Comparison of ENCODE assay signal across 8 cellular contexts in the genomic region with DNA sequence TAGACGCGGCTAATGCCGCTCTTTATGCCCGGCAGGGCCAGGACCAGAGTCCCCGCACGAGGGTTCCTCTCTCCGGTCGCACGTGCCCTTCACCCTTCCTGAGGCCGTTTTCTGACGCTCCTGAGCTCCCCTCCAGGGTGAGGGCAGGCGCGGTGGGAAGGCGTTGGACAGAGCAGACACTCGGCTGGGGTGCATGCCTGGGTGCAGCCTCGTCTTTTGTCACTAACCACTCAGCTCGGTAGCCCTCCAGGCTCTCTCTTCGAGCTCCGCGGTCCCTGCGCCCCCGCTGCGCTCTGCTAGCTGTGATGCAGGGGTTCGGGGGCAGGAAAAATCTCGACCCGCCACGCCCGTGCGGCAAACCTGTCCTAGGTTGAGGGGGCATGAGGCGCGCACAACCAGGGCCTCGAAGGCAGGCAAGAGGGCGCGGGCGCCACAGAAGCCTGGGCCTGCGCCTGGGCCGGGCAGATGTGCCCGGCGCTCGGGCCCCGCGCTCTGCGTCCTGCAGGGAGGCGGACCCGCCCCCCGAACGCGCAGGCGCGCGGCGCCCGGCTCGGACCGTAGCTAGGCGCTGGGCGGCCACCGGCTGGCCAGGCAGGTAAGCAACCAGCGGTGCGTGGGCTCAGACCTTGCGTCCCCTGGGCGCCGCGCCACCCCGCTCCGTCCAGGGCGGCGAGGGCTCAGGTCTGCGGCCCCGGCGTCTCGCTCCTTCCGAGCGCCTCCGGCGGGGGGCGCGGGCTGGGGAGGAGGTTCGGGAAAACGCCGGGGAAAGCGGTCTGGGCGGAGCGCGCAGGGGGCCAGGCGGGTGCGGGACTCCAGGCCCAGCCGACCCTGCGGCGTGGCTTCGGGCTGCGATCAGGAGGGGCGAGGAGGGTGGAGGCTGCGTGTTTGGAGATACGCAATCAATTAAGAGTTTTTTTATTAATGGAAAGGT. TPM values are rescaled to one million over a fixed set of nuclear protein-coding genes. Genes with fewer than 3 reads are reported as not detected.
DNase-seq lines count a peak whose midpoint lies in the region; ATAC-seq and TF ChIP-seq lines count a peak whose summit lies in the region.

Gene L3MBTL1 (plus strand): TSS at position 548 of the 931 bp plus-strand sequence. CDS start 5,807 bp downstream, outside the sequence.

- TF ChIP-seq CTCF in A673 (conservative IDR thresholded peaks at IDR 0.05; ENCODE audit: low read depth, low read length): 0 out of 2 replicates have a peak, but pooled peaks have one; percentile 14
- TF ChIP-seq CTCF in GM13977 (IDR thresholded peaks at IDR 0.05; ENCODE audit: extremely low read depth, insufficient read depth, missing control alignments): peak; percentile 1
- no peak for TF ChIP-seq CTCF in right lobe of liver (IDR thresholded peaks at IDR 0.05)
- no peak for TF ChIP-seq CTCF in suprapubic skin (IDR thresholded peaks at IDR 0.05)

- intact Hi-C loops in A673 (cut with micrococcal nuclease; ENCODE audit: unreplicated experiment): no loop called here
- intact Hi-C loops in right lobe of liver (cut with DNase I): no loop called here

- BruUV-seq in A673 (replicated peaks; lab: Mats Ljungman, UMichigan): no TSS peak

- 4% methylated on average over 26 of the region's 95 CpGs for WGBS in right lobe of liver (ENCODE audit: insufficient coverage, low coverage, low lambda C conversion rate, missing lambda C conversion rate)
- WGBS in suprapubic skin: 5% methylated on average over 39 of the region's 95 CpGs

- H3K36me3 ChIP-seq in A673 (ENCODE audit: insufficient read depth, low read length, poor library complexity, severe bottlenecking) (no peaks in the 10 kb centered on the region), SJSA1 (no peaks in the 10 kb centered on the region), duodenal mucosa (ENCODE audit: control insufficient read depth in 1 of 2, insufficient read depth in 2 of 2, low read length in 2 of 2) (no peaks in the 10 kb centered on the region), right lobe of liver (no peaks in the 10 kb centered on the region), suprapubic skin (no peaks in the 10 kb centered on the region)

- DNase-seq in A673 (ENCODE audit: low spot score): peak; percentile 35
- DNase-seq in GM13977 (ENCODE audit: low spot score): peak; percentile 83
- no peak for DNase-seq in SJSA1 (ENCODE audit: low read depth in 1 of 2, low spot score in 2 of 2)
- DNase-seq in right lobe of liver: peak; percentile 58 to 71 (median 64)
- DNase-seq in suprapubic skin (ENCODE audit: low spot score in 2 of 2): no peak

- no peak for TF ChIP-seq EP300 in suprapubic skin (IDR thresholded peaks at IDR 0.05)

- POLR2A ChIA-PET in A673 (lab: Charles Lee; ENCODE audit: low non-redundant PET): no interaction called here

- CTCF ChIA-PET in A673 (lab: Charles Lee): no interaction called here

- H3K27me3 ChIP-seq in A673 (replicated peaks; ENCODE audit: insufficient read depth, low read depth, low read length, poor library complexity) (peaks cover 22% of the 10 kb centered on the region), SJSA1 (replicated peaks) (peaks cover 32% of the 10 kb centered on the region), duodenal mucosa (ENCODE audit: control insufficient read depth in 1 of 2, insufficient read depth in 2 of 2, low read length in 2 of 2) (peaks cover 7 to 24% of the 10 kb centered on the region in 2 donors), right lobe of liver (no peaks in the 10 kb centered on the region), suprapubic skin (peaks cover 18% of the 10 kb centered on the region)

- TF ChIP-seq POLR2A in right lobe of liver (IDR thresholded peaks at IDR 0.05) (no peak), suprapubic skin (IDR thresholded peaks at IDR 0.05) (no peak)

- H3K9me3 ChIP-seq in A673 (ENCODE audit: low read depth, low read length, poor library complexity, severe bottlenecking): no peaks in the 10 kb centered on the region
- peaks cover 4% of the 10 kb centered on the region for H3K9me3 ChIP-seq in SJSA1 (replicated peaks)
- no peaks in the 10 kb centered on the region for H3K9me3 ChIP-seq in duodenal mucosa (ENCODE audit: control insufficient read depth in 1 of 2, low read length in 2 of 2)
- no peaks in the 10 kb centered on the region for H3K9me3 ChIP-seq in right lobe of liver
- H3K9me3 ChIP-seq in suprapubic skin: no peaks in the 10 kb centered on the region

- H3K27ac ChIP-seq in A673 (ENCODE audit: low read depth, low read length, poor library complexity, severe bottlenecking) (no peak within 1 kb of the TSS), SJSA1 (no peak within 1 kb of the TSS), duodenal mucosa (ENCODE audit: low read depth, low read length) (no peak within 1 kb of the TSS), right lobe of liver (no peak within 1 kb of the TSS), suprapubic skin (no peak within 1 kb of the TSS)

- H3K4me1 ChIP-seq in A673 (ENCODE audit: insufficient read depth, low read length, poor library complexity, severe bottlenecking) (no peaks in the 10 kb centered on the region), SJSA1 (replicated peaks) (peaks cover 6% of the 10 kb centered on the region), duodenal mucosa (ENCODE audit: control insufficient read depth in 1 of 2, insufficient read depth in 2 of 2, low read length in 2 of 2) (no peaks in the 10 kb centered on the region), right lobe of liver (peaks cover 0 to 10% (median 0%) of the 10 kb centered on the region in 4 donors), suprapubic skin (peaks cover 14% of the 10 kb centered on the region)

- no peak within 1 kb of the TSS for H3K9ac ChIP-seq in duodenal mucosa (ENCODE audit: low read depth in 1 of 2, low read length in 2 of 2)

- peak within 1 kb of the TSS; percentile 64 for H3K4me3 ChIP-seq in A673 (ENCODE audit: low read depth, low read length, poor library complexity, severe bottlenecking)
- H3K4me3 ChIP-seq in SJSA1: peak within 1 kb of the TSS; percentile 37
- peak within 1 kb of the TSS; percentile 67 to 71 for H3K4me3 ChIP-seq in duodenal mucosa (ENCODE audit: low read depth in 1 of 2, low read length in 2 of 2)
- peak within 1 kb of the TSS; percentile 46 to 68 (median 48) for H3K4me3 ChIP-seq in right lobe of liver
- H3K4me3 ChIP-seq in suprapubic skin: peak within 1 kb of the TSS; percentile 67

- peak; percentile 87 to 96 (median 89) for ATAC-seq in right lobe of liver
- ATAC-seq in GM18909 (IDR thresholded peaks at IDR 0.05; ENCODE audit: poor library complexity, unreplicated experiment): no peak
- ATAC-seq in GM19452 (IDR thresholded peaks at IDR 0.05; ENCODE audit: unreplicated experiment): no peak

- in situ Hi-C loops in GM13977 (cut with MboI; ENCODE audit: low pct_unique_long_range_greater_than_20kb, low sequenced_read_pairs, unreplicated experiment): no loop called here

RNA-seq across cellular contexts. Expression of gene L3MBTL1, which starts in this region (rescaled TPM):
- total RNA-seq in A673 (2021) (8.1 and 9.6 TPM in 2 replicates), right lobe of liver (1 to 10 TPM; 1.2 to 3.2 (median 2.4) TPM), suprapubic skin (10 to 100 TPM in 3 of 4 donors, 1 to 10 TPM in 1; 8.9 to 39.7 (median 14.6) TPM)
- not detected in 2 replicates for total RNA-seq in SJSA1 (2014; rRNA removed; shearing (Covaris generic))

Comparison
In these comparisons a context has a peak if more than half of its experiments do, and no peak if none do; other contexts are left out.
1. DNase-seq: peak in A673 (single experiment), GM13977 (single experiment) and right lobe of liver (3 of 3); none in SJSA1 (0 of 2) and suprapubic skin (0 of 2).
2. CTCF ChIP-seq: peak in A673 (single experiment) and GM13977 (single experiment); none in right lobe of liver (0 of 4) and suprapubic skin (0 of 2).
3. ATAC-seq: peak in right lobe of liver (4 of 4); none in GM18909 (single experiment) and GM19452 (single experiment).
4. Peak in every context shown above with its lines, with median percentiles within 50 percentile points of each other: H3K4me3 ChIP-seq.